In genomic region chr1:61114178-61114870, GRCh38 we compare ENCODE assay signal across 19 cellular contexts. TPM values are rescaled to one million over a fixed set of nuclear protein-coding genes. Genes with fewer than 3 reads are reported as not detected.
DNase-seq lines count a peak whose midpoint lies in the region; ATAC-seq, FAIRE-seq and TF ChIP-seq lines count a peak whose summit lies in the region.
"Had no signal": no experiment of that assay in that cellular context is flagged by ENCODE, and none has a peak within 500 bp of the region (broad histone marks: within the 10 kb centered on the region; RNA-seq: fewer than 3 reads in every experiment).

No MANE protein-coding gene starts in this region.

- DNase-seq in A549 (ENCODE audit: low read depth in 1 of 2, low spot score in 1 of 2), result no peak
- no peak for DNase-seq in WTC11 (ENCODE audit: low spot score)
- DNase-seq in left lobe of liver (ENCODE audit: low spot score), result no peak
- no peak for DNase-seq in psoas muscle
- no peak for DNase-seq in PC-3
- no peak for DNase-seq in upper lobe of left lung
- DNase-seq: 8988T; ACHN; Calu3; CD4-positive, CD25-positive, alpha-beta regulatory T cell; DMS 273 treated with DMSO at 0.1 percent for 48 hours; DMS79 treated with DMSO at 0.1 percent for 48 hours; EL; GM23248; H7 had no signal

- no peaks in the 10 kb centered on the region for H3K36me3 ChIP-seq in psoas muscle (ENCODE audit: insufficient read depth in 1 of 2, low read depth in 1 of 2)
- no peaks in the 10 kb centered on the region for H3K36me3 ChIP-seq in PC-3 (ENCODE audit: low read depth, low read length)
- no peaks in the 10 kb centered on the region for H3K36me3 ChIP-seq in upper lobe of left lung
- H3K36me3 ChIP-seq: BLaER1 treated with 17β-estradiol and CSF1 and Interleukin-3, amounts not matched to agents 10 nM and 100 nM had no signal

- H3K27ac ChIP-seq in A549 (no peak overlapping the region), psoas muscle (peak overlapping the region; percentile 64), PC-3 (ENCODE audit: low read length) (no peak overlapping the region), upper lobe of left lung (no peak overlapping the region)
- H3K27ac ChIP-seq: BLaER1 treated with 17β-estradiol and CSF1 and Interleukin-3, amounts not matched to agents 10 nM and 100 nM; GM23248 had no signal

- H3K9me2 ChIP-seq in PC-3 (replicated peaks; ENCODE audit: low read length), result no peaks in the 10 kb centered on the region

- H3K4me1 ChIP-seq in A549 (peaks cover 50% of the 10 kb centered on the region), psoas muscle (peaks cover 60% of the 10 kb centered on the region), PC-3 (ENCODE audit: insufficient read depth, low read length) (peaks cover 17% of the 10 kb centered on the region), upper lobe of left lung (peaks cover 19 to 34% (median 28%) of the 10 kb centered on the region in 4 donors)

- no peaks in the 10 kb centered on the region for H3K79me2 ChIP-seq in PC-3 (ENCODE audit: low read length)

- no peak overlapping the region for H3K9ac ChIP-seq in PC-3 (ENCODE audit: low read length)
- H3K9ac ChIP-seq: BLaER1 treated with 17β-estradiol and CSF1 and Interleukin-3, amounts not matched to agents 10 nM and 100 nM; GM23248 had no signal

- no peak overlapping the region for H3K4me3 Mint-ChIP-seq in WTC11
- H3K4me3 Mint-ChIP-seq: CD4-positive, CD25-positive, alpha-beta regulatory T cell had no signal

- no TSS peak for BruUV-seq in PC-3 (replicated peaks; lab: Mats Ljungman, UMichigan)

- WGBS in A549 (ENCODE audit: missing lambda C conversion rate), result 62% methylated on average over 3 of the region's 3 CpGs
- WGBS in psoas muscle, 3 donors, result 95 to 98% (median 97%) methylated on average over 3 of the region's 3 CpGs
- WGBS in upper lobe of left lung, 2 donors, result 86 to 92% methylated on average over 3 of the region's 3 CpGs

- no peak for ATAC-seq in A549
- no peak for ATAC-seq in WTC11
- ATAC-seq in left lobe of liver, result peak; percentile 66
- ATAC-seq in psoas muscle, result no peak
- ATAC-seq in PC-3, result no peak
- no peak for ATAC-seq in upper lobe of left lung (ENCODE audit: low FRiP score in 2 of 2)
- ATAC-seq in HG03097 (IDR thresholded peaks at IDR 0.05; ENCODE audit: low FRiP score, unreplicated experiment), result no peak

- FAIRE-seq in A549 (lab: Jason Lieb, UNC), result no peak
- FAIRE-seq: G401.6, GM12891 had no signal

- H3K27me3 ChIP-seq in psoas muscle (ENCODE audit: insufficient read depth in 3 of 3, low read length in 2 of 3), result no peaks in the 10 kb centered on the region
- no peaks in the 10 kb centered on the region for H3K27me3 ChIP-seq in PC-3 (ENCODE audit: low read length)
- no peaks in the 10 kb centered on the region for H3K27me3 ChIP-seq in upper lobe of left lung
- H3K27me3 ChIP-seq: BLaER1 treated with 17β-estradiol and CSF1 and Interleukin-3, amounts not matched to agents 10 nM and 100 nM had no signal

- TF ChIP-seq EP300 in A549 (IDR thresholded peaks at IDR 0.05) (no peak), upper lobe of left lung (IDR thresholded peaks at IDR 0.05) (no peak)

- intact Hi-C loops in psoas muscle (cut with DNase I) (no loop called here), PC-3 (cut with micrococcal nuclease) (no loop called here)

- H3K4me2 ChIP-seq in A549 (peak overlapping the region; percentile 9; the same call in 2 of the 3 replicates), PC-3 (ENCODE audit: low read length) (no peak overlapping the region)
- H3K4me2 ChIP-seq: BLaER1 treated with 17β-estradiol and CSF1 and Interleukin-3, amounts not matched to agents 10 nM and 100 nM had no signal

- CTCF ChIA-PET in A549 (lab: Yijun Ruan, JAX) (no interaction called here), WTC11 (lab: Charles Lee) (no interaction called here), PC-3 (lab: Charles Lee) (no interaction called here)

- H3K4me1 Mint-ChIP-seq in WTC11, result peaks cover 39% of the 10 kb centered on the region
- H3K4me1 Mint-ChIP-seq: CD4-positive, CD25-positive, alpha-beta regulatory T cell had no signal

- H2AFZ ChIP-seq in PC-3 (ENCODE audit: low read length), result no peak overlapping the region
- H2AFZ ChIP-seq: GM23248 had no signal

- no peak for TF ChIP-seq POLR2A in A549 (IDR thresholded peaks at IDR 0.05; ENCODE audit: low read length)
- no peak for TF ChIP-seq POLR2A in upper lobe of left lung (IDR thresholded peaks at IDR 0.05)

- POLR2A ChIA-PET in A549 (lab: Yijun Ruan, JAX) (no interaction called here), WTC11 (lab: Charles Lee) (no interaction called here), PC-3 (lab: Charles Lee; ENCODE audit: unreplicated experiment) (no interaction called here)

- peaks cover 7% of the 10 kb centered on the region for H3K9me3 Mint-ChIP-seq in WTC11

- peaks cover 7% of the 10 kb centered on the region; the same call in 1 of the 2 replicates for H3K36me3 Mint-ChIP-seq in WTC11

- H3F3A ChIP-seq in PC-3 (ENCODE audit: low read length, unreplicated experiment), result no peaks in the 10 kb centered on the region

- H3K27me3 Mint-ChIP-seq in WTC11 (ENCODE audit: low read depth), result no peaks in the 10 kb centered on the region

- no peaks in the 10 kb centered on the region for H4K20me1 ChIP-seq in PC-3 (ENCODE audit: low read length)
- H4K20me1 ChIP-seq: BLaER1 treated with 17β-estradiol and CSF1 and Interleukin-3, amounts not matched to agents 10 nM and 100 nM had no signal

- no peak for TF ChIP-seq RAD21 in A549 (conservative IDR thresholded peaks at IDR 0.05 in 1 of 2, IDR thresholded peaks at IDR 0.05 in 1 of 2)

- no peak overlapping the region for H3K27ac Mint-ChIP-seq in WTC11
- H3K27ac Mint-ChIP-seq: CD4-positive, CD25-positive, alpha-beta regulatory T cell had no signal

- no peak for TF ChIP-seq CTCF in A549 (IDR thresholded peaks at IDR 0.05)
- no peak for TF ChIP-seq CTCF in WTC11 (IDR thresholded peaks at IDR 0.05)
- no peak for TF ChIP-seq CTCF in psoas muscle (IDR thresholded peaks at IDR 0.05)
- TF ChIP-seq CTCF in PC-3 (conservative IDR thresholded peaks at IDR 0.05; ENCODE audit: low read depth, low read length), result no peak
- TF ChIP-seq CTCF in upper lobe of left lung (IDR thresholded peaks at IDR 0.05), result no peak

- H3K9me3 ChIP-seq in A549 (no peaks in the 10 kb centered on the region), psoas muscle (no peaks in the 10 kb centered on the region), PC-3 (ENCODE audit: low read length) (no peaks in the 10 kb centered on the region), upper lobe of left lung (no peaks in the 10 kb centered on the region)

- H3K4me3 ChIP-seq in A549 (no peak overlapping the region), psoas muscle (no peak overlapping the region), PC-3 (ENCODE audit: low read length) (no peak overlapping the region), upper lobe of left lung (no peak overlapping the region)
- H3K4me3 ChIP-seq: BLaER1 treated with 17β-estradiol and CSF1 and Interleukin-3, amounts not matched to agents 10 nM and 100 nM; GM23248 had no signal

TF ChIP-seq in A549, 52 proteins besides CTCF, POLR2A, EP300 and RAD21 (continues in another document):
- no peak for TF ChIP-seq FOSB (CRISPR knock-in tag; IDR thresholded peaks at IDR 0.05)
- no peak for TF ChIP-seq PBX3 (IDR thresholded peaks at IDR 0.05)

TF ChIP-seq in WTC11, 78 proteins besides CTCF, POLR2A, EP300 and RAD21:
- peak; percentile 76; the same call in 1 of the 2 replicates for TF ChIP-seq ZNF121 (CRISPR knock-in tag; IDR thresholded peaks at IDR 0.05)
- no peak for TF ChIP-seq ZBTB21 (CRISPR knock-in tag; IDR thresholded peaks at IDR 0.05; ENCODE audit: borderline replicate concordance)
- TF ChIP-seq GTF2I (CRISPR knock-in tag; conservative IDR thresholded peaks at IDR 0.05), result peak; percentile 45; the same call in 1 of the 2 replicates

RNA-seq across cellular contexts. Expression of gene NFIA, which starts 32.0 kb away (rescaled TPM):
- polyA plus RNA-seq in A549 (2011; rRNA removed) (21.3 and 25.8 TPM in 2 replicates), A549 (2017; fragmentation: RNase III; extraction: RNeasy Plus Mini Kit Qiagen cat#74134 plus additional on column Dnase treatment) (6.5 to 6.7 TPM (median 6.7 TPM) in 3 replicates), psoas muscle (10 to 100 TPM in 1 of 3 donors, 1 to 10 TPM in 2; 4.0 to 11.7 (median 4.2) TPM)
- 7.6 and 9.7 TPM in 2 replicates for polyA plus RNA-seq in A549 (2012; cell fraction: cytosol; rRNA removed)
- 6.6 and 9.0 TPM in 2 replicates for polyA plus RNA-seq in A549 (2012; cell fraction: nucleus; rRNA removed)
- polyA minus RNA-seq in A549 (2011; rRNA and poly(A)+ RNA removed), result 91.4 and 115 TPM in 2 replicates
- total RNA-seq in WTC11 (2021) (7.3 to 16.7 TPM (median 8.6 TPM) in 3 replicates), left lobe of liver (69.9 TPM), psoas muscle (10 to 100 TPM; 30.6 to 42.7 (median 42.3) TPM), PC-3 (2014; rRNA removed) (5.2 and 12.7 TPM in 2 replicates), upper lobe of left lung (10 to 100 TPM; 33.5 to 94.3 (median 44.9) TPM)
